1 cellular context compared by ENCODE assay signal in the genomic region with DNA sequence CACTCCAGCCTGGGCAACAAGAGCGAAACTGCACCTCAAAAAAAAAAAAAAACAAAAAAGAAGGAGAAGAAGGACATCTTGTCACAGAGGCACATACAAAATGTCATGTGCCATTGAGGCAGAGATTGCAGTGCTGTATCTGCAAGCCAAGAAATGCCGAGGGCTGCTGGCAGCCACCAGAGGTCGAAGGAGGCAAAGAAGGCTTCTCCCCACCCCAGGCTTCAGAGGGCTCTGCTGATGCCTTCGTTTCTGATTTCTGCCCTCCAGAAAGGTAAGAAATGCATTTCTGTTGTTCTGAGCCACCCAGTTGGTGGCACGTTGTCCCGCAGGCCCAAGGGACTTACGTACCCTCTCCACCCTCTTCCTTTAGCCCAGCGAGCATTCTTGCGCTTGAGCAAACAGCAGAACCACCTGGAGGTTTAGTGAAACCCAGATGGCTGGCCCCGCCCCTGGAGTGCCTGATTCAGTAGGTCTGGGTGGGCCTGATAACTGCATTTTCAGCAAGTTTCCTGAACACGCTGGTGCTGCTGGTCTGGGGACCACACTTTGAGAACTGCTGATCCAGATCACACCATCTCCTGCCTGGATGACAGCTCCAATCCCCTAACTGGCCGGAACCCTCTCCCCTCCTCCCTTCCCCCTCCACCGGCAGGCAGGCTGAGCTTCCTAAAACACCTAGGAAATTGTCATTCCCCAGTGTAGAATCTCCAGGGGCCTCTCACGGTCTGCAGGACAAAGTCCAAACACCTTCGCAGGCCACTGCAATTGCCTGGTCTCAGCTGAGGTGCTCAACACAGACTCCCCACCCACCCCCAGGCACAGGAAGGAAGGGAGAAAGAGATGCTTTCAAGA.
TF ChIP-seq lines count a peak whose summit lies in the region.

No MANE protein-coding gene starts in this region.

TF ChIP-seq in HepG2, 621 proteins besides CTCF, POLR2A, EP300 and RAD21 (continued from another document and continues in another):
- TF ChIP-seq SOX13 (IDR thresholded peaks at IDR 0.05) (no peak), SOX13 (CRISPR knock-in tag; conservative IDR thresholded peaks at IDR 0.05 in 1 of 2, IDR thresholded peaks at IDR 0.05 in 1 of 2) (peak in 1 of 2 experiments; percentile 41; a peak in 1 of 4 replicates), MAFK (conservative IDR thresholded peaks at IDR 0.05 in 1 of 2, IDR thresholded peaks at IDR 0.05 in 1 of 2; ENCODE audit: low read length in 2 of 2) (peak in 1 of 2 experiments; percentile 52; a peak in 3 of 4 replicates), GABPA (IDR thresholded peaks at IDR 0.05; ENCODE audit: low read depth, low read length) (no peak), GABPA (CRISPR knock-in tag; IDR thresholded peaks at IDR 0.05; ENCODE audit: low read depth) (peak; percentile 53), RFXAP (CRISPR knock-in tag; IDR thresholded peaks at IDR 0.05; ENCODE audit: borderline replicate concordance) (0 out of 2 replicates have a peak, but pooled peaks have one; percentile 49), NR2F6 (IDR thresholded peaks at IDR 0.05) (0 out of 2 replicates have a peak, but pooled peaks have one; percentile 17), NR2F6 (CRISPR knock-in tag; IDR thresholded peaks at IDR 0.05) (peak; percentile 18; the same call in 1 of the 2 replicates), NONO (IDR thresholded peaks at IDR 0.05) (no peak), NONO (CRISPR knock-in tag; conservative IDR thresholded peaks at IDR 0.05) (0 out of 2 replicates have a peak, but pooled peaks have one; percentile 41), ZNF607 (CRISPR knock-in tag; IDR thresholded peaks at IDR 0.05; ENCODE audit: borderline replicate concordance) (peak; percentile 70), GFI1 (CRISPR knock-in tag; IDR thresholded peaks at IDR 0.05; ENCODE audit: borderline replicate concordance) (peak; percentile 69; the same call in 1 of the 2 replicates), RXRB (CRISPR knock-in tag; IDR thresholded peaks at IDR 0.05; ENCODE audit: borderline replicate concordance) (peak; percentile 35; the same call in 1 of the 2 replicates), DPF2 (CRISPR knock-in tag; IDR thresholded peaks at IDR 0.05; ENCODE audit: borderline replicate concordance, low read depth) (peak; percentile 42; the same call in 1 of the 2 replicates), GATAD2A (CRISPR knock-in tag; IDR thresholded peaks at IDR 0.05) (peak; percentile 79), POLR2AphosphoS5 (IDR thresholded peaks at IDR 0.05; ENCODE audit: low read depth, low read length) (no peak), KLF16 (CRISPR knock-in tag; IDR thresholded peaks at IDR 0.05) (peak in 1 of 2 experiments; percentile 61; a peak in 2 of 4 replicates), ZC3H13 (CRISPR knock-in tag; IDR thresholded peaks at IDR 0.05) (no peak), RBM22 (optimal IDR thresholded peaks at IDR 0.05; ENCODE audit: low read length) (no peak), ZSCAN25 (CRISPR knock-in tag; IDR thresholded peaks at IDR 0.05) (peak; percentile 85), AHR (CRISPR knock-in tag; IDR thresholded peaks at IDR 0.05) (no peak), ZNF367 (CRISPR knock-in tag; IDR thresholded peaks at IDR 0.05; ENCODE audit: borderline replicate concordance) (no peak), ZFY (CRISPR knock-in tag; IDR thresholded peaks at IDR 0.05) (peak; percentile 59), MXI1 (IDR thresholded peaks at IDR 0.05; ENCODE audit: borderline replicate concordance, low read depth, low read length) (peak; percentile 22; the same call in 1 of the 3 replicates), FIP1L1 (IDR thresholded peaks at IDR 0.05; ENCODE audit: borderline replicate concordance, insufficient read depth, low read depth, low read length) (no peak), THAP11 (CRISPR knock-in tag; IDR thresholded peaks at IDR 0.05) (0 out of 2 replicates have a peak, but pooled peaks have one; percentile 24), ZC3H4 (CRISPR knock-in tag; IDR thresholded peaks at IDR 0.05; ENCODE audit: borderline replicate concordance) (no peak), ZNF121 (CRISPR knock-in tag; IDR thresholded peaks at IDR 0.05) (peak; percentile 23; the same call in 1 of the 2 replicates), HOXA5 (CRISPR knock-in tag; IDR thresholded peaks at IDR 0.05) (peak; percentile 44; the same call in 1 of the 2 replicates), ZNF616 (CRISPR knock-in tag; IDR thresholded peaks at IDR 0.05; ENCODE audit: low read depth) (no peak), FOXO1 (CRISPR knock-in tag; IDR thresholded peaks at IDR 0.05) (peak; percentile 47), PHF5A (CRISPR knock-in tag; IDR thresholded peaks at IDR 0.05; ENCODE audit: low read depth, unreplicated experiment) (no peak), BHLHE40 (IDR thresholded peaks at IDR 0.05; ENCODE audit: low read length) (peak; percentile 56; the same call in 1 of the 2 replicates), MAZ (IDR thresholded peaks at IDR 0.05; ENCODE audit: borderline replicate concordance, low read depth, low read length) (peak; percentile 20; the same call in 1 of the 2 replicates), MAZ (CRISPR knock-in tag; IDR thresholded peaks at IDR 0.05; ENCODE audit: low read depth) (peak; percentile 75), KDM6A (CRISPR knock-in tag; IDR thresholded peaks at IDR 0.05; ENCODE audit: low read depth) (peak; percentile 93), GZF1 (CRISPR knock-in tag; IDR thresholded peaks at IDR 0.05) (0 out of 2 replicates have a peak, but pooled peaks have one; percentile 30), NR2F2 (IDR thresholded peaks at IDR 0.05; ENCODE audit: borderline replicate concordance, low read depth) (peak; percentile 30; the same call in 1 of the 2 replicates), PHB2 (IDR thresholded peaks at IDR 0.05; ENCODE audit: partially characterized antibody) (no peak), ARHGAP35 (CRISPR knock-in tag; IDR thresholded peaks at IDR 0.05; ENCODE audit: borderline replicate concordance) (no peak), ZNF605 (CRISPR knock-in tag; IDR thresholded peaks at IDR 0.05) (0 out of 2 replicates have a peak, but pooled peaks have one; percentile 40), TBL1XR1 (IDR thresholded peaks at IDR 0.05; ENCODE audit: borderline replicate concordance, low read length, partially characterized antibody) (no peak), NCOA2 (CRISPR knock-in tag; IDR thresholded peaks at IDR 0.05) (peak; percentile 17; the same call in 1 of the 2 replicates), NCOR1 (IDR thresholded peaks at IDR 0.05; ENCODE audit: borderline replicate concordance, low read length) (peak; percentile 73; the same call in 1 of the 2 replicates), TAF1 (CRISPR knock-in tag; IDR thresholded peaks at IDR 0.05) (peak; percentile 24; the same call in 1 of the 2 replicates)
- TF ChIP-seq, protein P1, sequence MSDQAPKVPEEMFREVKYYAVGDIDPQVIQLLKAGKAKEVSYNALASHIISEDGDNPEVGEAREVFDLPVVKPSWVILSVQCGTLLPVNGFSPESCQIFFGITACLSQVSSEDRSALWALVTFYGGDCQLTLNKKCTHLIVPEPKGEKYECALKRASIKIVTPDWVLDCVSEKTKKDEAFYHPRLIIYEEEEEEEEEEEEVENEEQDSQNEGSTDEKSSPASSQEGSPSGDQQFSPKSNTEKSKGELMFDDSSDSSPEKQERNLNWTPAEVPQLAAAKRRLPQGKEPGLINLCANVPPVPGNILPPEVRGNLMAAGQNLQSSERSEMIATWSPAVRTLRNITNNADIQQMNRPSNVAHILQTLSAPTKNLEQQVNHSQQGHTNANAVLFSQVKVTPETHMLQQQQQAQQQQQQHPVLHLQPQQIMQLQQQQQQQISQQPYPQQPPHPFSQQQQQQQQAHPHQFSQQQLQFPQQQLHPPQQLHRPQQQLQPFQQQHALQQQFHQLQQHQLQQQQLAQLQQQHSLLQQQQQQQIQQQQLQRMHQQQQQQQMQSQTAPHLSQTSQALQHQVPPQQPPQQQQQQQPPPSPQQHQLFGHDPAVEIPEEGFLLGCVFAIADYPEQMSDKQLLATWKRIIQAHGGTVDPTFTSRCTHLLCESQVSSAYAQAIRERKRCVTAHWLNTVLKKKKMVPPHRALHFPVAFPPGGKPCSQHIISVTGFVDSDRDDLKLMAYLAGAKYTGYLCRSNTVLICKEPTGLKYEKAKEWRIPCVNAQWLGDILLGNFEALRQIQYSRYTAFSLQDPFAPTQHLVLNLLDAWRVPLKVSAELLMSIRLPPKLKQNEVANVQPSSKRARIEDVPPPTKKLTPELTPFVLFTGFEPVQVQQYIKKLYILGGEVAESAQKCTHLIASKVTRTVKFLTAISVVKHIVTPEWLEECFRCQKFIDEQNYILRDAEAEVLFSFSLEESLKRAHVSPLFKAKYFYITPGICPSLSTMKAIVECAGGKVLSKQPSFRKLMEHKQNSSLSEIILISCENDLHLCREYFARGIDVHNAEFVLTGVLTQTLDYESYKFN (CRISPR knock-in tag; conservative IDR thresholded peaks at IDR 0.05) = peak; percentile 97
- TF ChIP-seq, protein P2, sequence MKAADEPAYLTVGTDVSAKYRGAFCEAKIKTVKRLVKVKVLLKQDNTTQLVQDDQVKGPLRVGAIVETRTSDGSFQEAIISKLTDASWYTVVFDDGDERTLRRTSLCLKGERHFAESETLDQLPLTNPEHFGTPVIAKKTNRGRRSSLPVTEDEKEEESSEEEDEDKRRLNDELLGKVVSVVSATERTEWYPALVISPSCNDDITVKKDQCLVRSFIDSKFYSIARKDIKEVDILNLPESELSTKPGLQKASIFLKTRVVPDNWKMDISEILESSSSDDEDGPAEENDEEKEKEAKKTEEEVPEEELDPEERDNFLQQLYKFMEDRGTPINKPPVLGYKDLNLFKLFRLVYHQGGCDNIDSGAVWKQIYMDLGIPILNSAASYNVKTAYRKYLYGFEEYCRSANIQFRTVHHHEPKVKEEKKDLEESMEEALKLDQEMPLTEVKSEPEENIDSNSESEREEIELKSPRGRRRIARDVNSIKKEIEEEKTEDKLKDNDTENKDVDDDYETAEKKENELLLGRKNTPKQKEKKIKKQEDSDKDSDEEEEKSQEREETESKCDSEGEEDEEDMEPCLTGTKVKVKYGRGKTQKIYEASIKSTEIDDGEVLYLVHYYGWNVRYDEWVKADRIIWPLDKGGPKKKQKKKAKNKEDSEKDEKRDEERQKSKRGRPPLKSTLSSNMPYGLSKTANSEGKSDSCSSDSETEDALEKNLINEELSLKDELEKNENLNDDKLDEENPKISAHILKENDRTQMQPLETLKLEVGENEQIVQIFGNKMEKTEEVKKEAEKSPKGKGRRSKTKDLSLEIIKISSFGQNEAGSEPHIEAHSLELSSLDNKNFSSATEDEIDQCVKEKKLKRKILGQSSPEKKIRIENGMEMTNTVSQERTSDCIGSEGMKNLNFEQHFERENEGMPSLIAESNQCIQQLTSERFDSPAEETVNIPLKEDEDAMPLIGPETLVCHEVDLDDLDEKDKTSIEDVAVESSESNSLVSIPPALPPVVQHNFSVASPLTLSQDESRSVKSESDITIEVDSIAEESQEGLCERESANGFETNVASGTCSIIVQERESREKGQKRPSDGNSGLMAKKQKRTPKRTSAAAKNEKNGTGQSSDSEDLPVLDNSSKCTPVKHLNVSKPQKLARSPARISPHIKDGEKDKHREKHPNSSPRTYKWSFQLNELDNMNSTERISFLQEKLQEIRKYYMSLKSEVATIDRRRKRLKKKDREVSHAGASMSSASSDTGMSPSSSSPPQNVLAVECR (CRISPR knock-in tag; IDR thresholded peaks at IDR 0.05; ENCODE audit: borderline replicate concordance) = peak; percentile 82; the same call in 1 of the 2 replicates
- TF ChIP-seq, protein P3, sequence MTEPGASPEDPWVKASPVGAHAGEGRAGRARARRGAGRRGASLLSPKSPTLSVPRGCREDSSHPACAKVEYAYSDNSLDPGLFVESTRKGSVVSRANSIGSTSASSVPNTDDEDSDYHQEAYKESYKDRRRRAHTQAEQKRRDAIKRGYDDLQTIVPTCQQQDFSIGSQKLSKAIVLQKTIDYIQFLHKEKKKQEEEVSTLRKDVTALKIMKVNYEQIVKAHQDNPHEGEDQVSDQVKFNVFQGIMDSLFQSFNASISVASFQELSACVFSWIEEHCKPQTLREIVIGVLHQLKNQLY (CRISPR knock-in tag; IDR thresholded peaks at IDR 0.05) = no peak
- TF ChIP-seq, protein P4, sequence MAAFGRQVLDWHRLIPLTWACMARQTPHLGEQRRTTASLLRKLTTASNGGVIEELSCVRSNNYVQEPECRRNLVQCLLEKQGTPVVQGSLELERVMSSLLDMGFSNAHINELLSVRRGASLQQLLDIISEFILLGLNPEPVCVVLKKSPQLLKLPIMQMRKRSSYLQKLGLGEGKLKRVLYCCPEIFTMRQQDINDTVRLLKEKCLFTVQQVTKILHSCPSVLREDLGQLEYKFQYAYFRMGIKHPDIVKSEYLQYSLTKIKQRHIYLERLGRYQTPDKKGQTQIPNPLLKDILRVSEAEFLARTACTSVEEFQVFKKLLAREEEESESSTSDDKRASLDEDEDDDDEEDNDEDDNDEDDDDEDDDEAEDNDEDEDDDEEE (CRISPR knock-in tag; IDR thresholded peaks at IDR 0.05) = 0 out of 2 replicates have a peak, but pooled peaks have one; percentile 34
- TF ChIP-seq, protein P5, sequence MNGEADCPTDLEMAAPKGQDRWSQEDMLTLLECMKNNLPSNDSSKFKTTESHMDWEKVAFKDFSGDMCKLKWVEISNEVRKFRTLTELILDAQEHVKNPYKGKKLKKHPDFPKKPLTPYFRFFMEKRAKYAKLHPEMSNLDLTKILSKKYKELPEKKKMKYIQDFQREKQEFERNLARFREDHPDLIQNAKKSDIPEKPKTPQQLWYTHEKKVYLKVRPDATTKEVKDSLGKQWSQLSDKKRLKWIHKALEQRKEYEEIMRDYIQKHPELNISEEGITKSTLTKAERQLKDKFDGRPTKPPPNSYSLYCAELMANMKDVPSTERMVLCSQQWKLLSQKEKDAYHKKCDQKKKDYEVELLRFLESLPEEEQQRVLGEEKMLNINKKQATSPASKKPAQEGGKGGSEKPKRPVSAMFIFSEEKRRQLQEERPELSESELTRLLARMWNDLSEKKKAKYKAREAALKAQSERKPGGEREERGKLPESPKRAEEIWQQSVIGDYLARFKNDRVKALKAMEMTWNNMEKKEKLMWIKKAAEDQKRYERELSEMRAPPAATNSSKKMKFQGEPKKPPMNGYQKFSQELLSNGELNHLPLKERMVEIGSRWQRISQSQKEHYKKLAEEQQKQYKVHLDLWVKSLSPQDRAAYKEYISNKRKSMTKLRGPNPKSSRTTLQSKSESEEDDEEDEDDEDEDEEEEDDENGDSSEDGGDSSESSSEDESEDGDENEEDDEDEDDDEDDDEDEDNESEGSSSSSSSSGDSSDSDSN (CRISPR knock-in tag; IDR thresholded peaks at IDR 0.05) = peak; percentile 26; the same call in 1 of the 2 replicates
